In genomic region chr21:44440241-44441040, GRCh38 we compare ENCODE assay signal across 20 cellular contexts.
"Had no signal": no experiment of that assay in that cellular context is flagged by ENCODE, and none has a peak within 500 bp of the region (broad histone marks: within the 10 kb centered on the region; RNA-seq: fewer than 3 reads in every experiment).

No MANE protein-coding gene starts in this region.

- H3K27ac Mint-ChIP-seq: activated CD4-positive, alpha-beta memory T cell treated with anti-CD3 and anti-CD28 coated beads for 36 hours; activated CD4-positive, alpha-beta T cell treated with anti-CD3 and anti-CD28 coated beads for 36 hours; activated naive CD8-positive, alpha-beta T cell treated with anti-CD3 and anti-CD28 coated beads for 36 hours; endodermal cell; natural killer cell; stimulated activated effector memory CD8-positive, alpha-beta T cell treated with anti-CD3 and anti-CD28 coated beads, Interleukin-12 subunit alpha, Interleukin-12 subunit beta, amount 100 ng/mL, for 72 hours had no signal

- H3K27ac ChIP-seq: gastrocnemius medialis, heart left ventricle, prostate gland, SJSA1, thyroid gland had no signal

- H3K4me3 ChIP-seq: gastrocnemius medialis, heart left ventricle, prostate gland, SJSA1, thyroid gland had no signal

- H3K9me3 Mint-ChIP-seq: activated CD4-positive, alpha-beta memory T cell treated with anti-CD3 and anti-CD28 coated beads for 36 hours; activated naive CD8-positive, alpha-beta T cell treated with anti-CD3 and anti-CD28 coated beads for 36 hours; endodermal cell; natural killer cell; stimulated activated effector memory CD8-positive, alpha-beta T cell treated with anti-CD3 and anti-CD28 coated beads, Interleukin-12 subunit alpha, Interleukin-12 subunit beta, amount 100 ng/mL, for 72 hours had no signal

- H3K36me3 Mint-ChIP-seq: activated CD4-positive, alpha-beta memory T cell treated with anti-CD3 and anti-CD28 coated beads for 36 hours; activated naive CD8-positive, alpha-beta T cell treated with anti-CD3 and anti-CD28 coated beads for 36 hours; brain; natural killer cell; stimulated activated effector memory CD8-positive, alpha-beta T cell treated with anti-CD3 and anti-CD28 coated beads, Interleukin-12 subunit alpha, Interleukin-12 subunit beta, amount 100 ng/mL, for 72 hours had no signal

- ATAC-seq: activated CD4-positive, alpha-beta T cell treated with anti-CD3 and anti-CD28 coated beads for 36 hours; gastrocnemius medialis; heart left ventricle; left lobe of liver; natural killer cell; stimulated activated effector memory CD8-positive, alpha-beta T cell treated with anti-CD3 and anti-CD28 coated beads, Interleukin-12 subunit alpha, Interleukin-12 subunit beta, amount 100 ng/mL, for 72 hours had no signal

- H3K4me1 Mint-ChIP-seq: activated CD4-positive, alpha-beta T cell treated with anti-CD3 and anti-CD28 coated beads for 36 hours; activated naive CD8-positive, alpha-beta T cell treated with anti-CD3 and anti-CD28 coated beads for 36 hours; endodermal cell had no signal

- H3K4me1 ChIP-seq: gastrocnemius medialis, prostate gland, SJSA1, thyroid gland had no signal

- H3K36me3 ChIP-seq: gastrocnemius medialis, prostate gland, thyroid gland had no signal

- DNase-seq: activated CD4-positive, alpha-beta memory T cell treated with anti-CD3 and anti-CD28 coated beads for 36 hours; activated CD4-positive, alpha-beta T cell treated with anti-CD3 and anti-CD28 coated beads for 36 hours; activated gamma-delta T cell; activated naive CD8-positive, alpha-beta T cell treated with anti-CD3 and anti-CD28 coated beads for 36 hours; activated T-cell treated with anti-CD3 and anti-CD28 coated beads, Interleukin-2, amount 50 U/mL, for 48 hours; amygdala; endodermal cell; mesenchymal stem cell; natural killer cell; occipital lobe; stimulated activated CD4-positive, alpha-beta T cell treated with anti-CD3 and anti-CD28 coated beads, Interleukin-12 subunit alpha, Interleukin-12 subunit beta, amount 100 ng/mL, for 4 hours; T-helper 2 cell; thyroid gland had no signal

- H3K27me3 Mint-ChIP-seq: activated CD4-positive, alpha-beta T cell treated with anti-CD3 and anti-CD28 coated beads for 36 hours; activated naive CD8-positive, alpha-beta T cell treated with anti-CD3 and anti-CD28 coated beads for 36 hours; brain had no signal

- H3K27me3 ChIP-seq: heart left ventricle, SJSA1, thyroid gland had no signal

- H3K9me3 ChIP-seq: gastrocnemius medialis, heart left ventricle, prostate gland, SJSA1, thyroid gland had no signal

- H3K4me3 Mint-ChIP-seq: activated CD4-positive, alpha-beta memory T cell treated with anti-CD3 and anti-CD28 coated beads for 36 hours; activated CD4-positive, alpha-beta T cell treated with anti-CD3 and anti-CD28 coated beads for 36 hours; activated naive CD8-positive, alpha-beta T cell treated with anti-CD3 and anti-CD28 coated beads for 36 hours; brain; endodermal cell; natural killer cell; stimulated activated effector memory CD8-positive, alpha-beta T cell treated with anti-CD3 and anti-CD28 coated beads, Interleukin-12 subunit alpha, Interleukin-12 subunit beta, amount 100 ng/mL, for 72 hours had no signal
